Comparison of ENCODE assay signal across 15 cellular contexts in genomic region chr21:10273196-10273595, GRCh38.
"Had no signal": no experiment of that assay in that cellular context is flagged by ENCODE, and none has a peak within 500 bp of the region (broad histone marks: within the 10 kb centered on the region; RNA-seq: fewer than 3 reads in every experiment).

No MANE protein-coding gene starts in this region.

- DNase-seq: colonic mucosa; effector CD8-positive, alpha-beta T cell; islet precursor cell; mammary epithelial cell; nucleus accumbens; pancreas; spleen; stimulated activated CD4-positive, alpha-beta T cell treated with anti-CD3 and anti-CD28 coated beads, Interleukin-15, amount 100 ng/mL, for 24 hours; upper lobe of left lung; uterus had no signal

- H3K27me3 ChIP-seq: colonic mucosa, esophagus muscularis mucosa, neural progenitor cell, pancreas, spleen, tibial artery, upper lobe of left lung, uterus had no signal

- H3K36me3 ChIP-seq: colonic mucosa, esophagus muscularis mucosa, pancreas, spleen, tibial artery, upper lobe of left lung, uterus had no signal

- H3K4me2 ChIP-seq: neural progenitor cell had no signal

- H3K4me3 ChIP-seq: colonic mucosa, esophagus muscularis mucosa, neural progenitor cell, pancreas, spleen, tibial artery, upper lobe of left lung, uterus had no signal

- FAIRE-seq: frontal cortex, pancreas had no signal

- H3K4me1 ChIP-seq: colonic mucosa, esophagus muscularis mucosa, neural progenitor cell, pancreas, spleen, tibial artery, upper lobe of left lung, uterus had no signal

- H3K27ac ChIP-seq: colonic mucosa, epithelial cell of prostate, esophagus muscularis mucosa, neural progenitor cell, pancreas, spleen, tibial artery, upper lobe of left lung, uterus had no signal

- H3K9ac ChIP-seq: neural progenitor cell had no signal
